Comparison of ENCODE assay signal across 16 cellular contexts in genomic region chr13:52371736-52372247, GRCh38. TPM values are rescaled to one million over a fixed set of nuclear protein-coding genes. Genes with fewer than 3 reads are reported as not detected.
A peak's percentile ranks its signal among the peaks of the same experiment; 100 is the strongest.
DNase-seq lines count a peak whose midpoint lies in the region; ATAC-seq and TF ChIP-seq lines count a peak whose summit lies in the region.
"Had no signal": no experiment of that assay in that cellular context is flagged by ENCODE, and none has a peak within 500 bp of the region (broad histone marks: within the 10 kb centered on the region; RNA-seq: fewer than 3 reads in every experiment).

No MANE protein-coding gene starts in this region.

- no peak for TF ChIP-seq POLR2A in ovary (IDR thresholded peaks at IDR 0.05)

- H3K36me3 ChIP-seq in SJCRH30, result no peaks in the 10 kb centered on the region
- no peaks in the 10 kb centered on the region for H3K36me3 ChIP-seq in ovary

- WGBS in ovary, 3 donors, result 10 to 29% (median 24%) methylated on average over 3 of the region's 3 CpGs

- TF ChIP-seq EP300 in ovary (IDR thresholded peaks at IDR 0.05), result no peak

- peak overlapping the region; percentile 62 for H3K27ac ChIP-seq in SJCRH30
- no peak overlapping the region for H3K27ac ChIP-seq in ovary
- H3K27ac ChIP-seq: 22Rv1, dorsolateral prefrontal cortex had no signal

- TF ChIP-seq CTCF in fibroblast of villous mesenchyme (IDR thresholded peaks at IDR 0.05; ENCODE audit: insufficient read depth, low read depth, low read length) (no peak), ovary (IDR thresholded peaks at IDR 0.05) (no peak)

- no peaks in the 10 kb centered on the region for H3K27me3 ChIP-seq in SJCRH30
- H3K27me3 ChIP-seq in ovary, result no peaks in the 10 kb centered on the region
- H3K27me3 ChIP-seq: dorsolateral prefrontal cortex had no signal

- intact Hi-C loops in ovary (cut with DNase I), result no loop called here

- ATAC-seq in GM18511 (IDR thresholded peaks at IDR 0.05; ENCODE audit: unreplicated experiment), result no peak

- H3K4me1 ChIP-seq in SJCRH30 (peaks cover 22% of the 10 kb centered on the region), ovary (ENCODE audit: insufficient read depth) (no peaks in the 10 kb centered on the region)

- H3K9me3 ChIP-seq in SJCRH30 (replicated peaks) (no peaks in the 10 kb centered on the region), ovary (no peaks in the 10 kb centered on the region)

- H3K4me3 ChIP-seq in SJCRH30 (no peak overlapping the region), fibroblast of villous mesenchyme (ENCODE audit: low read depth, low read length) (no peak overlapping the region), skeletal muscle cell (ENCODE audit: low read depth, low read length) (no peak overlapping the region), ovary (no peak overlapping the region)
- H3K4me3 ChIP-seq: dorsolateral prefrontal cortex had no signal

- DNase-seq in DMS 273 (lab: John Stamatoyannopoulos, UW; ENCODE audit: unreplicated experiment) (peak; percentile 24), DMS 273 treated with DMSO at 0.1 percent for 48 hours (lab: John Stamatoyannopoulos, UW) (no peak), SJCRH30 (peak; percentile 92 to 97), fibroblast of villous mesenchyme (ENCODE audit: low read depth) (peak; percentile 30), skeletal muscle cell (ENCODE audit: low read depth) (peak; percentile 80), SK-N-DZ (ENCODE audit: low spot score) (no peak), ovary (no peak)
- DNase-seq: activated CD4-positive, alpha-beta T cell treated with anti-CD3 and anti-CD28 coated beads for 48 hours; activated naive CD4-positive, alpha-beta T cell; dorsolateral prefrontal cortex; GF-D8; NCI-H2029; RPMI8226; stimulated activated CD4-positive, alpha-beta T cell treated with anti-CD3 and anti-CD28 coated beads, Interleukin-4, amount 100 ng/mL, for 24 hours had no signal

RNA-seq across cellular contexts. Expression of gene THSD1, which starts 34.2 kb away (rescaled TPM):
- total RNA-seq in SJCRH30 (2014; rRNA removed; shearing (Covaris generic)), result 9.9 and 12.2 TPM in 2 replicates
- total RNA-seq in fibroblast of villous mesenchyme, result 1.9 and 9.9 TPM in 2 replicates
- polyA plus RNA-seq in SK-N-DZ (2014; cell fraction: cytosol; rRNA removed), result 0.54 and 0.65 TPM in 2 replicates
- 1.6 and 1.8 TPM in 2 replicates for polyA plus RNA-seq in SK-N-DZ (2014; cell fraction: nucleus; rRNA removed)
- total RNA-seq in ovary, result 1 to 10 TPM; 2.1 to 5.4 (median 3.4) TPM
- polyA plus RNA-seq in ovary, result 1 to 10 TPM; 4.8 to 6.4 TPM

Comparison
In these comparisons a context has a peak if more than half of its experiments do, and no peak if none do; other contexts are left out.
1. DNase-seq: peak in DMS 273 (single experiment), SJCRH30 (2 of 2), fibroblast of villous mesenchyme (single experiment) and skeletal muscle cell (single experiment); none in DMS 273 treated with DMSO at 0.1 percent for 48 hours (single experiment), SK-N-DZ (single experiment) and ovary (0 of 5).